1 cellular context compared by ENCODE assay signal in the genomic region with DNA sequence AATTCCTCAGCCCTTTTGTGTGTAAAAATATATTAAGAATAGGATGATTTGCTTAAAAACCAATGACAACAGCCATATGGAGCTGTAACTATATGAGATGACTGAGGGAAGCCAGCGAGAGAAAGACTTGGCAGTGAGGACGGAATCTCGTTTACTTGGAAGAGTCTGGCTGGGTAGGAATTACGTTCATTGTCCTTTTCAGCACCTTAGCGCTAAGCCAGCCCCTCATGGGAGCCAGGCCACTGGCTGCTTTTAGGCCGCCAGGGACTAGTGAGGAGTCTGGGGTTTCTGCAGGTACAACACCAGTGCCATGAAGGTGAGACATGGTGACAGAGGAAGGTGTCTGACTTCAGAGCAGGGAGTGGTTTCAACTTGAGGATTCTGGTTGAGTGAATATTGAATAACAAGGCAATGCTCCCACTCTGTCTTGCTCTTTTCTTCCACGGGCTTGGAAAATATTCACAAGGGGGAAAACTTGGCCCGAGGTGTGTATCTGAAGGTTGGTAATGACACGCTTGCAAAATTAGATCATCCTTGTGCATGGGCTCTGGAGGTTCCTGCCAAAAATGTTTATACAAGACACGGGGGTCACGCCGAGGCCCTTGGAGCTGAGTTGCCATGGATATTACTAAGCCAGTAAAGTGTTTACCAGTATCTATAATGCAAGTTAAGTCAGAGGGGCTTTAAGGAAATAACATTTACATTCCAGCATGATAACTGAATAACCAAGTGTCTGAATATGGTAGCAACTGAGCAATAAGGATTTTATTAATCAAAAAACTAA.
TF ChIP-seq lines count a peak whose summit lies in the region.

No MANE protein-coding gene starts in this region.

TF ChIP-seq in HCT116, 20 proteins besides CTCF, POLR2A, EP300 and RAD21 (continued from another document):
- TF ChIP-seq, protein P1, sequence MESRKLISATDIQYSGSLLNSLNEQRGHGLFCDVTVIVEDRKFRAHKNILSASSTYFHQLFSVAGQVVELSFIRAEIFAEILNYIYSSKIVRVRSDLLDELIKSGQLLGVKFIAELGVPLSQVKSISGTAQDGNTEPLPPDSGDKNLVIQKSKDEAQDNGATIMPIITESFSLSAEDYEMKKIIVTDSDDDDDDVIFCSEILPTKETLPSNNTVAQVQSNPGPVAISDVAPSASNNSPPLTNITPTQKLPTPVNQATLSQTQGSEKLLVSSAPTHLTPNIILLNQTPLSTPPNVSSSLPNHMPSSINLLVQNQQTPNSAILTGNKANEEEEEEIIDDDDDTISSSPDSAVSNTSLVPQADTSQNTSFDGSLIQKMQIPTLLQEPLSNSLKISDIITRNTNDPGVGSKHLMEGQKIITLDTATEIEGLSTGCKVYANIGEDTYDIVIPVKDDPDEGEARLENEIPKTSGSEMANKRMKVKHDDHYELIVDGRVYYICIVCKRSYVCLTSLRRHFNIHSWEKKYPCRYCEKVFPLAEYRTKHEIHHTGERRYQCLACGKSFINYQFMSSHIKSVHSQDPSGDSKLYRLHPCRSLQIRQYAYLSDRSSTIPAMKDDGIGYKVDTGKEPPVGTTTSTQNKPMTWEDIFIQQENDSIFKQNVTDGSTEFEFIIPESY (IDR thresholded peaks at IDR 0.05; ENCODE audit: extremely low read depth, insufficient replicate concordance, low read length) = no peak
- TF ChIP-seq, protein P2, sequence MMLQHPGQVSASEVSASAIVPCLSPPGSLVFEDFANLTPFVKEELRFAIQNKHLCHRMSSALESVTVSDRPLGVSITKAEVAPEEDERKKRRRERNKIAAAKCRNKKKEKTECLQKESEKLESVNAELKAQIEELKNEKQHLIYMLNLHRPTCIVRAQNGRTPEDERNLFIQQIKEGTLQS (IDR thresholded peaks at IDR 0.05) = no peak
- no peak for TF ChIP-seq SP1 (IDR thresholded peaks at IDR 0.05; ENCODE audit: low read depth)
- TF ChIP-seq, protein P3, sequence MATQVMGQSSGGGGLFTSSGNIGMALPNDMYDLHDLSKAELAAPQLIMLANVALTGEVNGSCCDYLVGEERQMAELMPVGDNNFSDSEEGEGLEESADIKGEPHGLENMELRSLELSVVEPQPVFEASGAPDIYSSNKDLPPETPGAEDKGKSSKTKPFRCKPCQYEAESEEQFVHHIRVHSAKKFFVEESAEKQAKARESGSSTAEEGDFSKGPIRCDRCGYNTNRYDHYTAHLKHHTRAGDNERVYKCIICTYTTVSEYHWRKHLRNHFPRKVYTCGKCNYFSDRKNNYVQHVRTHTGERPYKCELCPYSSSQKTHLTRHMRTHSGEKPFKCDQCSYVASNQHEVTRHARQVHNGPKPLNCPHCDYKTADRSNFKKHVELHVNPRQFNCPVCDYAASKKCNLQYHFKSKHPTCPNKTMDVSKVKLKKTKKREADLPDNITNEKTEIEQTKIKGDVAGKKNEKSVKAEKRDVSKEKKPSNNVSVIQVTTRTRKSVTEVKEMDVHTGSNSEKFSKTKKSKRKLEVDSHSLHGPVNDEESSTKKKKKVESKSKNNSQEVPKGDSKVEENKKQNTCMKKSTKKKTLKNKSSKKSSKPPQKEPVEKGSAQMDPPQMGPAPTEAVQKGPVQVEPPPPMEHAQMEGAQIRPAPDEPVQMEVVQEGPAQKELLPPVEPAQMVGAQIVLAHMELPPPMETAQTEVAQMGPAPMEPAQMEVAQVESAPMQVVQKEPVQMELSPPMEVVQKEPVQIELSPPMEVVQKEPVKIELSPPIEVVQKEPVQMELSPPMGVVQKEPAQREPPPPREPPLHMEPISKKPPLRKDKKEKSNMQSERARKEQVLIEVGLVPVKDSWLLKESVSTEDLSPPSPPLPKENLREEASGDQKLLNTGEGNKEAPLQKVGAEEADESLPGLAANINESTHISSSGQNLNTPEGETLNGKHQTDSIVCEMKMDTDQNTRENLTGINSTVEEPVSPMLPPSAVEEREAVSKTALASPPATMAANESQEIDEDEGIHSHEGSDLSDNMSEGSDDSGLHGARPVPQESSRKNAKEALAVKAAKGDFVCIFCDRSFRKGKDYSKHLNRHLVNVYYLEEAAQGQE (IDR thresholded peaks at IDR 0.05; ENCODE audit: low read depth) = no peak
- TF ChIP-seq FOSL1 (IDR thresholded peaks at IDR 0.05; ENCODE audit: low read depth) = no peak
- no peak for TF ChIP-seq EGR1 (IDR thresholded peaks at IDR 0.05; ENCODE audit: low read depth)
- TF ChIP-seq SRF (IDR thresholded peaks at IDR 0.05; ENCODE audit: low read depth) = no peak
- TF ChIP-seq ELF1 (IDR thresholded peaks at IDR 0.05; ENCODE audit: borderline replicate concordance, low read depth) = no peak
- TF ChIP-seq, protein P4, sequence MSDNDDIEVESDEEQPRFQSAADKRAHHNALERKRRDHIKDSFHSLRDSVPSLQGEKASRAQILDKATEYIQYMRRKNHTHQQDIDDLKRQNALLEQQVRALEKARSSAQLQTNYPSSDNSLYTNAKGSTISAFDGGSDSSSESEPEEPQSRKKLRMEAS (IDR thresholded peaks at IDR 0.05) = no peak
- no peak for TF ChIP-seq EZH2 (IDR thresholded peaks at IDR 0.05)
